8 cellular contexts compared by ENCODE assay signal in the genomic region with DNA sequence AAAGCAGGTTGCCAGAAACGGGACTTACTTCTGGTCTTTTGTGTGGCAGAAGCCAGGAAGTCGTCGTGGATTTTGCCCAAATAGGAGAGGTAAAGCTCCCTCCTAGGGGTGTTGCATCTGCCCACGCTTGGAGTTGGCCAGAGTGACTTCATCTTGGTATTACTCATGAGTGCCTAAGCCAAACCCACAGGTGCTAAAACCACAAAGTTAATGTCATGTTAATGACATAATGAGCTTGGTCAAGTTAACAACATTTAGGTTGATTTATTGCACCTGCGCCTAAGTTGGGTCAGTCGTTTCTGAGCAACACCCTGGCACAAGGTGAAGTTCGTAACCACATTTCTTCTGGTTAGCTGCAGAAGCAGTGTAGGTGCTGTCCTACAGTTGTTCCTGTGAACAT.
DNase-seq lines count a peak whose midpoint lies in the region; ATAC-seq and TF ChIP-seq lines count a peak whose summit lies in the region.

No MANE protein-coding gene starts in this region.

- H3K27ac Mint-ChIP-seq in T-cell (peak overlapping the region; percentile 34 to 49), immature natural killer cell (peak overlapping the region; percentile 15 to 87 (median 75))

- in situ Hi-C loops in GM13977 (cut with MboI; ENCODE audit: low pct_unique_long_range_greater_than_20kb, low sequenced_read_pairs, unreplicated experiment), result no loop called here

- no peaks in the 10 kb centered on the region for H3K9me3 Mint-ChIP-seq in T-cell
- H3K9me3 Mint-ChIP-seq in immature natural killer cell, result no peaks in the 10 kb centered on the region

- peaks cover 53% of the 10 kb centered on the region for H3K36me3 Mint-ChIP-seq in T-cell
- peaks cover 0 to 8% (median 0%) of the 10 kb centered on the region in 3 donors for H3K36me3 Mint-ChIP-seq in immature natural killer cell

- POLR2A ChIA-PET in T-cell (lab: Charles Lee), result interaction anchor here in 1 of 2 donors (0.7 kb wide), 1 partner anchor 22 kb away, joined by 7 read pairs; no protein-coding TSS in a partner anchor

- DNase-seq in GM13977 (ENCODE audit: low spot score), result peak; percentile 78
- peak in 10 of 34 experiments; percentile 0 to 24 (median 5) for DNase-seq in T-cell
- DNase-seq in immature natural killer cell, result peak; percentile 62 to 75 (median 75)
- DNase-seq in NCI-H2081 treated with DMSO at 0.1 percent for 48 hours (lab: John Stamatoyannopoulos, UW), result no peak
- DNase-seq in NCI-H2196 (lab: John Stamatoyannopoulos, UW; ENCODE audit: unreplicated experiment), result no peak
- no peak for DNase-seq in NCI-H1092 treated with DMSO at 0.1 percent for 48 hours (lab: John Stamatoyannopoulos, UW)

- TF ChIP-seq CTCF in GM13977 (IDR thresholded peaks at IDR 0.05; ENCODE audit: extremely low read depth, insufficient read depth, missing control alignments), result no peak

- peaks cover 29 to 45% (median 43%) of the 10 kb centered on the region in 3 donors for H3K4me1 Mint-ChIP-seq in T-cell
- H3K4me1 Mint-ChIP-seq in immature natural killer cell, result peaks cover 30 to 48% of the 10 kb centered on the region in 2 donors

- H3K4me3 Mint-ChIP-seq in T-cell (peak overlapping the region in 1 of 3 donors; percentile 9), immature natural killer cell (peak overlapping the region; percentile 57 to 80 (median 64))

- CTCF ChIA-PET in T-cell (lab: Charles Lee), result interaction anchor here in 1 of 2 donors (0.7 to 1.4 kb wide), 2 partner anchors 11 to 836 kb away, joined by 3 to 4 read pairs; no protein-coding TSS in a partner anchor

- H3K27me3 Mint-ChIP-seq in T-cell (no peaks in the 10 kb centered on the region), immature natural killer cell (ENCODE audit: low read depth in 3 of 3) (peaks cover 0 to 2% (median 0%) of the 10 kb centered on the region in 3 donors)

- ATAC-seq in HG02678 (IDR thresholded peaks at IDR 0.05; ENCODE audit: unreplicated experiment) (peak; percentile 96), T-cell (replicated peaks in 1 of 4) (peak in 3 of 4 experiments; percentile 24 to 82 (median 49)), HG02852 (IDR thresholded peaks at IDR 0.05; ENCODE audit: unreplicated experiment) (no peak)

Comparison
In these comparisons a context has a peak if more than half of its experiments do, and no peak if none do; other contexts are left out.
1. DNase-seq: peak in GM13977 (single experiment) and immature natural killer cell (3 of 3); none in NCI-H2081 treated with DMSO at 0.1 percent for 48 hours (single experiment), NCI-H2196 (single experiment) and NCI-H1092 treated with DMSO at 0.1 percent for 48 hours (single experiment).